In genomic region chr3:30193625-30194044, GRCh38 we compare ENCODE assay signal across 23 cellular contexts.
DNase-seq lines count a peak whose midpoint lies in the region; ATAC-seq, FAIRE-seq and TF ChIP-seq lines count a peak whose summit lies in the region.
"Had no signal": no experiment of that assay in that cellular context is flagged by ENCODE, and none has a peak within 500 bp of the region (broad histone marks: within the 10 kb centered on the region; RNA-seq: fewer than 3 reads in every experiment).

No MANE protein-coding gene starts in this region.

- CTCF ChIA-PET in A549 (lab: Yijun Ruan, JAX), result interaction anchor here (1.1 to 1.4 kb wide), 4 partner anchors 12 to 500 kb away, joined by 3 to 7 read pairs (median 4); no protein-coding TSS in a partner anchor

- peak; percentile 45 to 49; a peak in 2 of 5 replicates for TF ChIP-seq EP300 in A549 (IDR thresholded peaks at IDR 0.05)

- no peak for TF ChIP-seq POLR2A in A549 (IDR thresholded peaks at IDR 0.05; ENCODE audit: low read length)

- peak overlapping the region in 1 of 2 experiments; percentile 42; a peak in 2 of 6 replicates for H3K27ac ChIP-seq in A549
- H3K27ac ChIP-seq: hepatocyte, suprapubic skin had no signal

- FAIRE-seq in A549 (lab: Jason Lieb, UNC), result peak; percentile 43
- FAIRE-seq: GM12878, urothelium cell line had no signal

- H3K4me3 ChIP-seq in A549, result no peak overlapping the region
- H3K4me3 ChIP-seq: GM12878, hepatocyte, suprapubic skin had no signal

- WGBS in A549 (ENCODE audit: missing lambda C conversion rate), result 11% methylated on average over 2 of the region's 2 CpGs

- no peak for TF ChIP-seq RAD21 in A549 (conservative IDR thresholded peaks at IDR 0.05 in 1 of 2, IDR thresholded peaks at IDR 0.05 in 1 of 2)

- POLR2A ChIA-PET in A549 (lab: Yijun Ruan, JAX), result no interaction called here

- no peaks in the 10 kb centered on the region for H3K9me3 ChIP-seq in A549
- H3K9me3 ChIP-seq: suprapubic skin had no signal

- DNase-seq in A549 (ENCODE audit: low read depth in 1 of 2, low spot score in 1 of 2), result peak in 1 of 2 experiments; percentile 53
- peak; percentile 30 for DNase-seq in DMS79 treated with DMSO at 0.1 percent for 48 hours (lab: John Stamatoyannopoulos, UW)
- DNase-seq in NCI-H2171 treated with DMSO at 0.1 percent for 48 hours (lab: John Stamatoyannopoulos, UW), result peak; percentile 50
- DNase-seq in SIG-M5 (lab: John Stamatoyannopoulos, UW), result peak; percentile 54
- no peak for DNase-seq in C1 segment of cervical spinal cord (lab: John Stamatoyannopoulos, UW)
- DNase-seq: activated CD8-positive, alpha-beta T cell treated with anti-CD3 and anti-CD28 coated beads for 36 hours; activated gamma-delta T cell treated with Interleukin-2 at 50 U/mL for 16 hours; activated T-cell treated with anti-CD3 and anti-CD28 coated beads for 4 hours; DMS153; effector CD4-positive, alpha-beta T cell; foreskin fibroblast; immature natural killer cell; NCI-H748 treated with DMSO at 0.1 percent for 48 hours; T1000 had no signal

- peaks cover 23% of the 10 kb centered on the region for H3K4me1 ChIP-seq in A549

- peak overlapping the region; percentile 50 for H3K4me2 ChIP-seq in A549
- H3K4me2 ChIP-seq: hepatocyte had no signal

- no peak for ATAC-seq in A549
- ATAC-seq in HG02678 (IDR thresholded peaks at IDR 0.05; ENCODE audit: unreplicated experiment), result no peak
- no peak for ATAC-seq in HG02610 (IDR thresholded peaks at IDR 0.05; ENCODE audit: unreplicated experiment)
- no peak for ATAC-seq in esophagus mucosa
- ATAC-seq: activated CD4-positive, CD25-positive, alpha-beta regulatory T cell treated with anti-CD3 and anti-CD28 coated beads, Interleukin-2, amount 50 U/mL, for 24 hours; activated CD8-positive, alpha-beta T cell treated with anti-CD3 and anti-CD28 coated beads for 36 hours; GM12878; SK-N-SH treated with all-trans-retinoic acid at 6 μM for 48 hours had no signal

- no peak for TF ChIP-seq CTCF in A549 (IDR thresholded peaks at IDR 0.05)

TF ChIP-seq in A549, 52 proteins besides CTCF, POLR2A, EP300 and RAD21:
- TF ChIP-seq ZFP36 (IDR thresholded peaks at IDR 0.05; ENCODE audit: borderline replicate concordance, partially characterized antibody) (no peak), JUNB (IDR thresholded peaks at IDR 0.05) (peak; percentile 64), FOSL2 (IDR thresholded peaks at IDR 0.05) (peak; percentile 56; the same call in 1 of the 2 replicates), FOSL2 (CRISPR knock-in tag; IDR thresholded peaks at IDR 0.05) (peak; percentile 69), HOXA7 (CRISPR knock-in tag; IDR thresholded peaks at IDR 0.05) (no peak), ATOH8 (CRISPR knock-in tag; IDR thresholded peaks at IDR 0.05; ENCODE audit: low read depth) (no peak), FOSB (CRISPR knock-in tag; IDR thresholded peaks at IDR 0.05) (no peak), JUN (IDR thresholded peaks at IDR 0.05) (0 out of 5 replicates have a peak, but pooled peaks of 1 of the 2 experiments have one; percentile 21), CBX2 (IDR thresholded peaks at IDR 0.05; ENCODE audit: borderline replicate concordance, low read depth) (no peak), ESRRA (IDR thresholded peaks at IDR 0.05; ENCODE audit: borderline replicate concordance, low read length) (no peak), HMGXB4 (CRISPR knock-in tag; IDR thresholded peaks at IDR 0.05; ENCODE audit: borderline replicate concordance) (no peak), HDAC2 (IDR thresholded peaks at IDR 0.05) (no peak), REST (IDR thresholded peaks at IDR 0.05) (no peak), SMC3 (IDR thresholded peaks at IDR 0.05) (0 out of 3 replicates have a peak, but pooled peaks have one; percentile 13), CEBPB (IDR thresholded peaks at IDR 0.05) (peak in 1 of 2 experiments; percentile 22; a peak in 2 of 4 replicates), MAZ (IDR thresholded peaks at IDR 0.05; ENCODE audit: borderline replicate concordance, low read depth, low read length) (no peak), GATA3 (IDR thresholded peaks at IDR 0.05; ENCODE audit: borderline replicate concordance) (peak; percentile 84), ZC3H11A (IDR thresholded peaks at IDR 0.05) (no peak)

Comparison
In these comparisons a context has a peak if more than half of its experiments do, and no peak if none do; other contexts are left out.
1. DNase-seq: peak in DMS79 treated with DMSO at 0.1 percent for 48 hours (single experiment), NCI-H2171 treated with DMSO at 0.1 percent for 48 hours (single experiment) and SIG-M5 (single experiment); none in C1 segment of cervical spinal cord (0 of 14).